9 cellular contexts compared by ENCODE assay signal in genomic region chr17:58991718-58992331, GRCh38.
DNase-seq lines count a peak whose midpoint lies in the region; ATAC-seq and TF ChIP-seq lines count a peak whose summit lies in the region.
"Had no signal": no experiment of that assay in that cellular context is flagged by ENCODE, and none has a peak within 500 bp of the region (broad histone marks: within the 10 kb centered on the region; RNA-seq: fewer than 3 reads in every experiment).

No MANE protein-coding gene starts in this region.

- H3K9me3 Mint-ChIP-seq in activated CD4-positive, alpha-beta T cell treated with anti-CD3 and anti-CD28 coated beads for 36 hours (ENCODE audit: low read depth), result no peaks in the 10 kb centered on the region
- no peaks in the 10 kb centered on the region for H3K9me3 Mint-ChIP-seq in stimulated activated effector memory CD8-positive, alpha-beta T cell treated with anti-CD3 and anti-CD28 coated beads, Interleukin-12 subunit alpha, Interleukin-12 subunit beta, amount 100 ng/mL, for 72 hours

- H3K27ac ChIP-seq in mammary epithelial cell (ENCODE audit: insufficient read depth, low read depth, low read length), result no peak overlapping the region

- H4K20me1 ChIP-seq in mammary epithelial cell (ENCODE audit: insufficient read depth, low read length), result no peaks in the 10 kb centered on the region

- no peaks in the 10 kb centered on the region for H3K36me3 ChIP-seq in mammary epithelial cell (ENCODE audit: insufficient read depth, low read length)

- no TSS peak for BruUV-seq in mammary epithelial cell (replicated peaks; lab: Mats Ljungman, UMichigan)

- dilution Hi-C loops in mammary epithelial cell (cut with HindIII; ENCODE audit: low sequenced_read_pairs), result no loop called here

- H3K4me1 Mint-ChIP-seq in activated CD4-positive, alpha-beta T cell treated with anti-CD3 and anti-CD28 coated beads for 36 hours, result peaks cover 13% of the 10 kb centered on the region
- H3K4me1 Mint-ChIP-seq in stimulated activated effector memory CD8-positive, alpha-beta T cell treated with anti-CD3 and anti-CD28 coated beads, Interleukin-12 subunit alpha, Interleukin-12 subunit beta, amount 100 ng/mL, for 72 hours, result peaks cover 5% of the 10 kb centered on the region

- no peaks in the 10 kb centered on the region for H3K27me3 ChIP-seq in mammary epithelial cell (ENCODE audit: insufficient read depth, low read length)

- WGBS in mammary epithelial cell (ENCODE audit: low coverage, missing lambda C conversion rate), result 86% methylated on average over 4 of the region's 4 CpGs

- H3K9ac ChIP-seq in mammary epithelial cell (ENCODE audit: insufficient read depth, low read length), result no peak overlapping the region

- H3K4me3 ChIP-seq in cardiac fibroblast (replicated peaks in 1 of 2; ENCODE audit: low read depth in 2 of 2, low read length in 2 of 2) (no peak overlapping the region), mammary epithelial cell (replicated peaks in 1 of 3; ENCODE audit: insufficient read depth in 1 of 3, low read depth in 2 of 3, low read length in 3 of 3) (no peak overlapping the region)

- H3K4me2 ChIP-seq in mammary epithelial cell (ENCODE audit: insufficient read depth, low read depth, low read length), result no peak overlapping the region

- POLR2A ChIA-PET in activated CD4-positive, alpha-beta T cell treated with anti-CD3 and anti-CD28 coated beads for 36 hours (lab: Charles Lee), result no interaction called here

- peak overlapping the region; percentile 6 for H3K27ac Mint-ChIP-seq in activated CD4-positive, alpha-beta T cell treated with anti-CD3 and anti-CD28 coated beads for 36 hours
- H3K27ac Mint-ChIP-seq in stimulated activated effector memory CD8-positive, alpha-beta T cell treated with anti-CD3 and anti-CD28 coated beads, Interleukin-12 subunit alpha, Interleukin-12 subunit beta, amount 100 ng/mL, for 72 hours, result peak overlapping the region; percentile 11

- H2AFZ ChIP-seq in mammary epithelial cell (ENCODE audit: low read depth, low read length), result no peak overlapping the region

- ATAC-seq in activated CD4-positive, alpha-beta T cell treated with anti-CD3 and anti-CD28 coated beads for 36 hours, result peak; percentile 86
- ATAC-seq in HG03066 (IDR thresholded peaks at IDR 0.05; ENCODE audit: low read depth, unreplicated experiment), result peak; percentile 89
- peak; percentile 94 for ATAC-seq in stimulated activated effector memory CD8-positive, alpha-beta T cell treated with anti-CD3 and anti-CD28 coated beads, Interleukin-12 subunit alpha, Interleukin-12 subunit beta, amount 100 ng/mL, for 72 hours

- no peaks in the 10 kb centered on the region for H3K79me2 ChIP-seq in mammary epithelial cell (ENCODE audit: insufficient read depth, low read length)

- TF ChIP-seq CTCF in cardiac fibroblast (IDR thresholded peaks at IDR 0.05; ENCODE audit: low read depth, low read length) (no peak), mammary epithelial cell (conservative IDR thresholded peaks at IDR 0.05 in 1 of 2, IDR thresholded peaks at IDR 0.05 in 1 of 2; ENCODE audit: extremely low read depth in 1 of 2, insufficient read depth in 1 of 2, low read depth in 1 of 2, low read length in 2 of 2) (no peak)

- CTCF ChIA-PET in activated CD4-positive, alpha-beta T cell treated with anti-CD3 and anti-CD28 coated beads for 36 hours (lab: Charles Lee), result interaction anchor here (0.7 to 1.3 kb wide), 4 partner anchors 9 to 290 kb away, joined by 3 to 5 read pairs (median 4); no protein-coding TSS in a partner anchor
- CTCF ChIA-PET in mammary epithelial cell (lab: Charles Lee; ENCODE audit: low non-redundant PET), result no interaction called here

- no peak overlapping the region for H3K4me3 Mint-ChIP-seq in activated CD4-positive, alpha-beta T cell treated with anti-CD3 and anti-CD28 coated beads for 36 hours
- no peak overlapping the region for H3K4me3 Mint-ChIP-seq in stimulated activated effector memory CD8-positive, alpha-beta T cell treated with anti-CD3 and anti-CD28 coated beads, Interleukin-12 subunit alpha, Interleukin-12 subunit beta, amount 100 ng/mL, for 72 hours

- H3K27me3 Mint-ChIP-seq in activated CD4-positive, alpha-beta T cell treated with anti-CD3 and anti-CD28 coated beads for 36 hours, result no peaks in the 10 kb centered on the region

- no peaks in the 10 kb centered on the region for H3K9me3 ChIP-seq in mammary epithelial cell (replicated peaks; ENCODE audit: insufficient read depth, low read length)

- intact Hi-C loops in activated CD4-positive, alpha-beta T cell treated with anti-CD3 and anti-CD28 coated beads for 36 hours (cut with DNase I, micrococcal nuclease), result loop anchor here in 1 of 2 experiments (1.0 kb wide), 1 partner anchor 9 kb away; no protein-coding TSS in a partner anchor
- intact Hi-C loops in mammary epithelial cell (cut with micrococcal nuclease), result no loop called here

- peak; percentile 40 for DNase-seq in activated CD4-positive, alpha-beta T cell treated with anti-CD3 and anti-CD28 coated beads for 36 hours
- no peak for DNase-seq in activated CD4-positive, alpha-beta T cell treated with anti-CD3 and anti-CD28 coated beads, Interleukin-2, amount 50 U/mL, for 4 hours
- DNase-seq in cardiac fibroblast (ENCODE audit: low read depth in 2 of 2), result peak; percentile 28 to 69
- DNase-seq in stimulated activated effector memory CD8-positive, alpha-beta T cell treated with anti-CD3 and anti-CD28 coated beads, Interleukin-12 subunit alpha, Interleukin-12 subunit beta, amount 100 ng/mL, for 72 hours (ENCODE audit: low spot score in 2 of 2), result peak in 1 of 2 donors; percentile 72
- no peak for DNase-seq in NCI-H2029 treated with DMSO at 0.1 percent for 48 hours (lab: John Stamatoyannopoulos, UW)
- DNase-seq in mammary epithelial cell, result no peak
- DNase-seq in cerebellum (ENCODE audit: low spot score), result no peak
- DNase-seq: NCI-H2107 had no signal

- in situ Hi-C loops in mammary epithelial cell (cut with MboI; ENCODE audit: low sequenced_read_pairs in 2 of 2), result no loop called here

- H3K4me1 ChIP-seq in mammary epithelial cell (ENCODE audit: insufficient read depth, low read length), result no peaks in the 10 kb centered on the region

- peaks cover 4% of the 10 kb centered on the region for H3K36me3 Mint-ChIP-seq in activated CD4-positive, alpha-beta T cell treated with anti-CD3 and anti-CD28 coated beads for 36 hours (ENCODE audit: low read depth)
- H3K36me3 Mint-ChIP-seq in stimulated activated effector memory CD8-positive, alpha-beta T cell treated with anti-CD3 and anti-CD28 coated beads, Interleukin-12 subunit alpha, Interleukin-12 subunit beta, amount 100 ng/mL, for 72 hours, result no peaks in the 10 kb centered on the region

Comparison
In these comparisons a context has a peak if more than half of its experiments do, and no peak if none do; other contexts are left out.
1. DNase-seq: peak in activated CD4-positive, alpha-beta T cell treated with anti-CD3 and anti-CD28 coated beads for 36 hours (single experiment) and cardiac fibroblast (2 of 2); none in activated CD4-positive, alpha-beta T cell treated with anti-CD3 and anti-CD28 coated beads, Interleukin-2, amount 50 U/mL, for 4 hours (0 of 2), NCI-H2029 treated with DMSO at 0.1 percent for 48 hours (single experiment), mammary epithelial cell (single experiment) and cerebellum (single experiment).
2. Peak in every context shown above with its lines, with median percentiles within 50 percentile points of each other: ATAC-seq.